In the genomic region with DNA sequence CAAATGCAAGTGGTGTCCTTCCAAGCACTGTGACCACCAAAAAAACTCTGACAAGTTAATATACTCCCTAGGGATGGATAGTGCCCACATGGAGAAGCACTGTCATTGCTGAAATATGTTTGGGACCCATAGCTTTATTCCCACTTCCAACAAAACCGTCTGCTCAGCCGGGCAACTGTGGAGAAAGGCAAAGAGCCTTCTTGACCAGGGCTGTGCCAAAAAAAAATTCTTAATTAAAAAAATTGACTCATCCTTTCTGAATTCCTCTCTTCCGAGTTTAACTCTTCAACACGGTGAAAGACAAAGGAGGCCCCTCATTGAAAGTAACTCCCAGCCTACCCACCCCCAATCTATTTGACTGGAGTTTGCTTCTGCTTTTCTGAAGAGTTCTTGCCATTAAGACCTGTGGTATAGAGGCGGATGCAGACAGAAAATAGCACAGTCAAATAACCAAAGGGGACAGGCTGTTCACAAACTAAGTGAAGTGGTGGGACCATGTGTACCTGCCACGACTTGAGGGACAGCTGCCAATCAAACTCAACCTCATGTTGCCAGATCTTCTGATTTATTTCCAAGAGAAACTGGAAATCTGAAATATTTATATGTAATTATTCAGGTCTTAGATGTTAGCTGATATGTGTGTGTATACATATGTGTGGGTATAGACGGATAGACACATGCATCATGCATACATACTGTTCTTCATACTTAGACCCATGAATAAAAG, we compare ENCODE assay signal across 18 cellular contexts.
DNase-seq lines count a peak whose midpoint lies in the region; ATAC-seq and TF ChIP-seq lines count a peak whose summit lies in the region.
"Had no signal": no experiment of that assay in that cellular context is flagged by ENCODE, and none has a peak within 500 bp of the region (broad histone marks: within the 10 kb centered on the region; RNA-seq: fewer than 3 reads in every experiment).

No MANE protein-coding gene starts in this region.

- no peaks in the 10 kb centered on the region for H4K20me1 ChIP-seq in GM23338 (replicated peaks; ENCODE audit: insufficient read depth)

- H3K27me3 ChIP-seq in GM23338 (ENCODE audit: insufficient read depth) (no peaks in the 10 kb centered on the region), mesenchymal stem cell (ENCODE audit: control insufficient read depth in 1 of 2, insufficient read depth in 1 of 2, low read length in 2 of 2) (no peaks in the 10 kb centered on the region)
- no peaks in the 10 kb centered on the region for H3K27me3 ChIP-seq in effector memory CD4-positive, alpha-beta T cell (replicated peaks; ENCODE audit: control insufficient read depth, insufficient read depth, low read length, poor library complexity, severe bottlenecking)
- H3K27me3 ChIP-seq in CD4-positive, alpha-beta T cell (ENCODE audit: control insufficient read depth, insufficient read depth, low read length) = no peaks in the 10 kb centered on the region

- no peak overlapping the region for H3K14ac ChIP-seq in mesenchymal stem cell (ENCODE audit: low read length in 2 of 2)

- H3K4me3 ChIP-seq in GM23338 (no peak overlapping the region), SK-N-MC (no peak overlapping the region), mesenchymal stem cell (ENCODE audit: insufficient read depth in 1 of 2, low read depth in 1 of 2, low read length in 2 of 2) (no peak overlapping the region)
- no peak overlapping the region for H3K4me3 ChIP-seq in effector memory CD4-positive, alpha-beta T cell (ENCODE audit: insufficient read depth, low read depth, low read length, poor library complexity, severe bottlenecking)

- H3K36me3 ChIP-seq in GM23338 (ENCODE audit: insufficient read depth) (no peaks in the 10 kb centered on the region), SK-N-MC (ENCODE audit: insufficient read depth, low read length) (no peaks in the 10 kb centered on the region), mesenchymal stem cell (ENCODE audit: control insufficient read depth in 1 of 2, insufficient read depth in 2 of 2, low read depth in 1 of 2, low read length in 2 of 2) (no peaks in the 10 kb centered on the region)
- no peaks in the 10 kb centered on the region for H3K36me3 ChIP-seq in effector memory CD4-positive, alpha-beta T cell (ENCODE audit: control insufficient read depth, insufficient read depth, low read length)

- peak overlapping the region in 1 of 2 experiments; percentile 3 for H3K18ac ChIP-seq in mesenchymal stem cell (ENCODE audit: low read depth in 1 of 2, low read length in 2 of 2)

- no peaks in the 10 kb centered on the region for H3K79me2 ChIP-seq in GM23338 (replicated peaks; ENCODE audit: insufficient read depth)

- H3K4me1 Mint-ChIP-seq in GM23338 = peaks cover 23% of the 10 kb centered on the region
- H3K4me1 Mint-ChIP-seq in CD4-positive, alpha-beta T cell (ENCODE audit: low read depth) = peaks cover 9% of the 10 kb centered on the region
- H3K4me1 Mint-ChIP-seq: activated CD8-positive, alpha-beta memory T cell treated with anti-CD3 and anti-CD28 coated beads, Interleukin-2, amount 10 ng/mL, durations not matched to agents 7 days and 5 days had no signal

- H3K4me3 Mint-ChIP-seq in GM23338 = no peak overlapping the region
- no peak overlapping the region for H3K4me3 Mint-ChIP-seq in CD4-positive, alpha-beta T cell
- H3K4me3 Mint-ChIP-seq: activated CD8-positive, alpha-beta memory T cell treated with anti-CD3 and anti-CD28 coated beads, Interleukin-2, amount 10 ng/mL, durations not matched to agents 7 days and 5 days; T-cell; WTC11 had no signal

- H3F3A ChIP-seq in GM23338 (replicated peaks; ENCODE audit: low read depth) = no peaks in the 10 kb centered on the region

- H3K4me2 ChIP-seq in GM23338 (no peak overlapping the region), mesenchymal stem cell (ENCODE audit: low read length, poor library complexity, severe bottlenecking) (no peak overlapping the region)

- H3K27ac Mint-ChIP-seq in GM23338 = no peak overlapping the region
- H3K27ac Mint-ChIP-seq in CD4-positive, alpha-beta T cell = no peak overlapping the region
- H3K27ac Mint-ChIP-seq: activated CD8-positive, alpha-beta memory T cell treated with anti-CD3 and anti-CD28 coated beads, Interleukin-2, amount 10 ng/mL, durations not matched to agents 7 days and 5 days; T-cell; WTC11 had no signal

- 39% methylated on average over 6 of the region's 7 CpGs for WGBS in mesenchymal stem cell

- H3K27me3 Mint-ChIP-seq in GM23338 (ENCODE audit: insufficient read depth, low read depth, poor library complexity) = no peaks in the 10 kb centered on the region
- peaks cover 43% of the 10 kb centered on the region for H3K27me3 Mint-ChIP-seq in CD4-positive, alpha-beta T cell

- no peaks in the 10 kb centered on the region for H3K79me1 ChIP-seq in mesenchymal stem cell (replicated peaks; ENCODE audit: low read length, poor library complexity, severe bottlenecking)

- H3K36me3 Mint-ChIP-seq in GM23338 (ENCODE audit: low read depth) = no peaks in the 10 kb centered on the region
- H3K36me3 Mint-ChIP-seq in CD4-positive, alpha-beta T cell (ENCODE audit: low read depth) = no peaks in the 10 kb centered on the region
- H3K36me3 Mint-ChIP-seq: activated CD8-positive, alpha-beta memory T cell treated with anti-CD3 and anti-CD28 coated beads, Interleukin-2, amount 10 ng/mL, durations not matched to agents 7 days and 5 days; T-cell had no signal

- H3K4ac ChIP-seq in mesenchymal stem cell (ENCODE audit: low read depth in 1 of 2, low read length in 2 of 2) = peak overlapping the region in 1 of 2 experiments; percentile 78

- peak overlapping the region; percentile 35 for H2BK5ac ChIP-seq in mesenchymal stem cell (ENCODE audit: low read depth, low read length, poor library complexity, severe bottlenecking)

- no peak for TF ChIP-seq CTCF in GM23338 (conservative IDR thresholded peaks at IDR 0.05; ENCODE audit: low read depth in 2 of 2)
- TF ChIP-seq CTCF in CD4-positive, alpha-beta T cell (IDR thresholded peaks at IDR 0.05) = no peak

- peak overlapping the region; percentile 1 for H2BK120ac ChIP-seq in mesenchymal stem cell (ENCODE audit: low read depth, low read length)

- H2AFZ ChIP-seq in GM23338 (peak overlapping the region; percentile 72; the same call in 1 of the 2 replicates), mesenchymal stem cell (ENCODE audit: low read depth, low read length) (no peak overlapping the region)

- POLR2A ChIA-PET in CD4-positive, alpha-beta T cell (lab: Charles Lee) = no interaction called here

- H3K9ac ChIP-seq in SK-N-MC (ENCODE audit: insufficient read length) (no peak overlapping the region), mesenchymal stem cell (ENCODE audit: low read length) (no peak overlapping the region)

- 0 out of 2 replicates have a peak, but pooled peaks cover 3% of the 10 kb centered on the region for H3K9me2 ChIP-seq in GM23338 (ENCODE audit: insufficient read depth)

- no peak overlapping the region for H2BK15ac ChIP-seq in mesenchymal stem cell (ENCODE audit: low read depth, poor library complexity, severe bottlenecking)

- H3K9me3 ChIP-seq in SK-N-MC (ENCODE audit: low read depth, low read length) = peaks cover 2% of the 10 kb centered on the region; the same call in 1 of the 2 replicates
- no peaks in the 10 kb centered on the region for H3K9me3 ChIP-seq in mesenchymal stem cell (ENCODE audit: control insufficient read depth, low read length)
- no peaks in the 10 kb centered on the region for H3K9me3 ChIP-seq in effector memory CD4-positive, alpha-beta T cell (ENCODE audit: control insufficient read depth, low read length)
- no peaks in the 10 kb centered on the region for H3K9me3 ChIP-seq in CD4-positive, alpha-beta T cell (ENCODE audit: control insufficient read depth, low read length)

- peaks cover 15% of the 10 kb centered on the region for H3K4me1 ChIP-seq in GM23338 (ENCODE audit: insufficient read depth)
- H3K4me1 ChIP-seq in mesenchymal stem cell (ENCODE audit: control insufficient read depth, insufficient read depth, low read depth, low read length) = peaks cover 9% of the 10 kb centered on the region
- H3K4me1 ChIP-seq in effector memory CD4-positive, alpha-beta T cell (ENCODE audit: control insufficient read depth, insufficient read depth, low read length, poor library complexity, severe bottlenecking) = no peaks in the 10 kb centered on the region

- CTCF ChIA-PET in CD4-positive, alpha-beta T cell (lab: Charles Lee) = no interaction called here

- no peak overlapping the region for H4K91ac ChIP-seq in mesenchymal stem cell (ENCODE audit: low read length)

- peak overlapping the region; percentile 37 for H4K8ac ChIP-seq in mesenchymal stem cell (ENCODE audit: low read length)

- DNase-seq in A172 (ENCODE audit: low spot score) = peak; percentile 75
- no peak for DNase-seq in GM23338 (ENCODE audit: low spot score)
- no peak for DNase-seq in SK-N-MC (ENCODE audit: low read depth, low spot score)
- no peak for DNase-seq in mesenchymal stem cell
- no peak for DNase-seq in effector memory CD4-positive, alpha-beta T cell
- no peak for DNase-seq in CD4-positive, alpha-beta T cell
- DNase-seq in islet precursor cell = no peak
- DNase-seq: 8988T; activated CD8-positive, alpha-beta memory T cell treated with anti-CD3 and anti-CD28 coated beads, Interleukin-2, amount 10 ng/mL, durations not matched to agents 7 days and 5 days; activated gamma-delta T cell; aorta; COR-L47; MM.1S; NCI-H2029; occipital lobe; T-cell had no signal

- H3K9me3 Mint-ChIP-seq in GM23338 = peaks cover 5% of the 10 kb centered on the region; the same call in 2 of the 3 replicates
- H3K9me3 Mint-ChIP-seq in CD4-positive, alpha-beta T cell = peaks cover 3% of the 10 kb centered on the region

- H3K23ac ChIP-seq in mesenchymal stem cell (ENCODE audit: low read length in 2 of 2) = no peak overlapping the region

- intact Hi-C loops in CD4-positive, alpha-beta T cell (cut with DNase I, micrococcal nuclease) = no loop called here

- ATAC-seq in GM23338 = no peak
- ATAC-seq in GM18858 (IDR thresholded peaks at IDR 0.05; ENCODE audit: unreplicated experiment) = no peak
- ATAC-seq in CD4-positive, alpha-beta T cell (ENCODE audit: poor library complexity) = no peak
- ATAC-seq: activated CD8-positive, alpha-beta memory T cell treated with anti-CD3 and anti-CD28 coated beads, Interleukin-2, amount 10 ng/mL, durations not matched to agents 7 days and 5 days; T-cell had no signal

- peak overlapping the region; percentile 79 for H2AK5ac ChIP-seq in mesenchymal stem cell (ENCODE audit: low read length, severe bottlenecking)

- H3K27ac ChIP-seq in GM23338 (ENCODE audit: low read depth) (no peak overlapping the region), SK-N-MC (peak overlapping the region; percentile 32; the same call in 1 of the 2 replicates), mesenchymal stem cell (ENCODE audit: low read length, poor library complexity, severe bottlenecking) (peak overlapping the region; percentile 46)
- no peak overlapping the region for H3K27ac ChIP-seq in effector memory CD4-positive, alpha-beta T cell (ENCODE audit: insufficient read depth, low read length, poor library complexity, severe bottlenecking)
- H3K27ac ChIP-seq in CD4-positive, alpha-beta T cell (ENCODE audit: low read depth, low read length) = no peak overlapping the region

- H2BK12ac ChIP-seq in mesenchymal stem cell (ENCODE audit: low read length in 2 of 2) = peak overlapping the region in 1 of 2 experiments; percentile 99

TF ChIP-seq in GM23338, 12 proteins besides CTCF, POLR2A, EP300 and RAD21 (continues in another document):
- no peak for TF ChIP-seq STAT1 (IDR thresholded peaks at IDR 0.05; ENCODE audit: unreplicated experiment)

Comparison
In these comparisons a context has a peak if more than half of its experiments do, and no peak if none do; other contexts are left out.
1. H3K27ac ChIP-seq: peak in SK-N-MC (single experiment) and mesenchymal stem cell (single experiment); none in GM23338 (single experiment), effector memory CD4-positive, alpha-beta T cell (single experiment) and CD4-positive, alpha-beta T cell (single experiment).